1 cellular context compared by ENCODE assay signal in genomic region chr3:65569845-65570405, GRCh38.
TF ChIP-seq lines count a peak whose summit lies in the region.

No MANE protein-coding gene starts in this region.

TF ChIP-seq in H1, 55 proteins besides CTCF, POLR2A, EP300 and RAD21 (continued from another document):
- TF ChIP-seq, protein P1, sequence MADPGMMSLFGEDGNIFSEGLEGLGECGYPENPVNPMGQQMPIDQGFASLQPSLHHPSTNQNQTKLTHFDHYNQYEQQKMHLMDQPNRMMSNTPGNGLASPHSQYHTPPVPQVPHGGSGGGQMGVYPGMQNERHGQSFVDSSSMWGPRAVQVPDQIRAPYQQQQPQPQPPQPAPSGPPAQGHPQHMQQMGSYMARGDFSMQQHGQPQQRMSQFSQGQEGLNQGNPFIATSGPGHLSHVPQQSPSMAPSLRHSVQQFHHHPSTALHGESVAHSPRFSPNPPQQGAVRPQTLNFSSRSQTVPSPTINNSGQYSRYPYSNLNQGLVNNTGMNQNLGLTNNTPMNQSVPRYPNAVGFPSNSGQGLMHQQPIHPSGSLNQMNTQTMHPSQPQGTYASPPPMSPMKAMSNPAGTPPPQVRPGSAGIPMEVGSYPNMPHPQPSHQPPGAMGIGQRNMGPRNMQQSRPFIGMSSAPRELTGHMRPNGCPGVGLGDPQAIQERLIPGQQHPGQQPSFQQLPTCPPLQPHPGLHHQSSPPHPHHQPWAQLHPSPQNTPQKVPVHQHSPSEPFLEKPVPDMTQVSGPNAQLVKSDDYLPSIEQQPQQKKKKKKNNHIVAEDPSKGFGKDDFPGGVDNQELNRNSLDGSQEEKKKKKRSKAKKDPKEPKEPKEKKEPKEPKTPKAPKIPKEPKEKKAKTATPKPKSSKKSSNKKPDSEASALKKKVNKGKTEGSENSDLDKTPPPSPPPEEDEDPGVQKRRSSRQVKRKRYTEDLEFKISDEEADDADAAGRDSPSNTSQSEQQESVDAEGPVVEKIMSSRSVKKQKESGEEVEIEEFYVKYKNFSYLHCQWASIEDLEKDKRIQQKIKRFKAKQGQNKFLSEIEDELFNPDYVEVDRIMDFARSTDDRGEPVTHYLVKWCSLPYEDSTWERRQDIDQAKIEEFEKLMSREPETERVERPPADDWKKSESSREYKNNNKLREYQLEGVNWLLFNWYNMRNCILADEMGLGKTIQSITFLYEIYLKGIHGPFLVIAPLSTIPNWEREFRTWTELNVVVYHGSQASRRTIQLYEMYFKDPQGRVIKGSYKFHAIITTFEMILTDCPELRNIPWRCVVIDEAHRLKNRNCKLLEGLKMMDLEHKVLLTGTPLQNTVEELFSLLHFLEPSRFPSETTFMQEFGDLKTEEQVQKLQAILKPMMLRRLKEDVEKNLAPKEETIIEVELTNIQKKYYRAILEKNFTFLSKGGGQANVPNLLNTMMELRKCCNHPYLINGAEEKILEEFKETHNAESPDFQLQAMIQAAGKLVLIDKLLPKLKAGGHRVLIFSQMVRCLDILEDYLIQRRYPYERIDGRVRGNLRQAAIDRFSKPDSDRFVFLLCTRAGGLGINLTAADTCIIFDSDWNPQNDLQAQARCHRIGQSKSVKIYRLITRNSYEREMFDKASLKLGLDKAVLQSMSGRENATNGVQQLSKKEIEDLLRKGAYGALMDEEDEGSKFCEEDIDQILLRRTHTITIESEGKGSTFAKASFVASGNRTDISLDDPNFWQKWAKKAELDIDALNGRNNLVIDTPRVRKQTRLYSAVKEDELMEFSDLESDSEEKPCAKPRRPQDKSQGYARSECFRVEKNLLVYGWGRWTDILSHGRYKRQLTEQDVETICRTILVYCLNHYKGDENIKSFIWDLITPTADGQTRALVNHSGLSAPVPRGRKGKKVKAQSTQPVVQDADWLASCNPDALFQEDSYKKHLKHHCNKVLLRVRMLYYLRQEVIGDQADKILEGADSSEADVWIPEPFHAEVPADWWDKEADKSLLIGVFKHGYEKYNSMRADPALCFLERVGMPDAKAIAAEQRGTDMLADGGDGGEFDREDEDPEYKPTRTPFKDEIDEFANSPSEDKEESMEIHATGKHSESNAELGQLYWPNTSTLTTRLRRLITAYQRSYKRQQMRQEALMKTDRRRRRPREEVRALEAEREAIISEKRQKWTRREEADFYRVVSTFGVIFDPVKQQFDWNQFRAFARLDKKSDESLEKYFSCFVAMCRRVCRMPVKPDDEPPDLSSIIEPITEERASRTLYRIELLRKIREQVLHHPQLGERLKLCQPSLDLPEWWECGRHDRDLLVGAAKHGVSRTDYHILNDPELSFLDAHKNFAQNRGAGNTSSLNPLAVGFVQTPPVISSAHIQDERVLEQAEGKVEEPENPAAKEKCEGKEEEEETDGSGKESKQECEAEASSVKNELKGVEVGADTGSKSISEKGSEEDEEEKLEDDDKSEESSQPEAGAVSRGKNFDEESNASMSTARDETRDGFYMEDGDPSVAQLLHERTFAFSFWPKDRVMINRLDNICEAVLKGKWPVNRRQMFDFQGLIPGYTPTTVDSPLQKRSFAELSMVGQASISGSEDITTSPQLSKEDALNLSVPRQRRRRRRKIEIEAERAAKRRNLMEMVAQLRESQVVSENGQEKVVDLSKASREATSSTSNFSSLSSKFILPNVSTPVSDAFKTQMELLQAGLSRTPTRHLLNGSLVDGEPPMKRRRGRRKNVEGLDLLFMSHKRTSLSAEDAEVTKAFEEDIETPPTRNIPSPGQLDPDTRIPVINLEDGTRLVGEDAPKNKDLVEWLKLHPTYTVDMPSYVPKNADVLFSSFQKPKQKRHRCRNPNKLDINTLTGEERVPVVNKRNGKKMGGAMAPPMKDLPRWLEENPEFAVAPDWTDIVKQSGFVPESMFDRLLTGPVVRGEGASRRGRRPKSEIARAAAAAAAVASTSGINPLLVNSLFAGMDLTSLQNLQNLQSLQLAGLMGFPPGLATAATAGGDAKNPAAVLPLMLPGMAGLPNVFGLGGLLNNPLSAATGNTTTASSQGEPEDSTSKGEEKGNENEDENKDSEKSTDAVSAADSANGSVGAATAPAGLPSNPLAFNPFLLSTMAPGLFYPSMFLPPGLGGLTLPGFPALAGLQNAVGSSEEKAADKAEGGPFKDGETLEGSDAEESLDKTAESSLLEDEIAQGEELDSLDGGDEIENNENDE (IDR thresholded peaks at IDR 0.05; ENCODE audit: insufficient replicate concordance, low read length) = no peak
- TF ChIP-seq SIX5 (IDR thresholded peaks at IDR 0.05; ENCODE audit: low read depth, low read length) = no peak
- TF ChIP-seq GTF2F1 (IDR thresholded peaks at IDR 0.05; ENCODE audit: borderline replicate concordance, low read depth, low read length) = no peak
- TF ChIP-seq KDM4A (IDR thresholded peaks at IDR 0.05; ENCODE audit: low read depth, low read length, severe bottlenecking) = no peak
- no peak for TF ChIP-seq CHD2 (IDR thresholded peaks at IDR 0.05; ENCODE audit: low read length)
- TF ChIP-seq HDAC6 (IDR thresholded peaks at IDR 0.05; ENCODE audit: low read depth, low read length) = no peak
- TF ChIP-seq, protein P2, sequence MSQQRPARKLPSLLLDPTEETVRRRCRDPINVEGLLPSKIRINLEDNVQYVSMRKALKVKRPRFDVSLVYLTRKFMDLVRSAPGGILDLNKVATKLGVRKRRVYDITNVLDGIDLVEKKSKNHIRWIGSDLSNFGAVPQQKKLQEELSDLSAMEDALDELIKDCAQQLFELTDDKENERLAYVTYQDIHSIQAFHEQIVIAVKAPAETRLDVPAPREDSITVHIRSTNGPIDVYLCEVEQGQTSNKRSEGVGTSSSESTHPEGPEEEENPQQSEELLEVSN (IDR thresholded peaks at IDR 0.05) = no peak
- TF ChIP-seq CTBP2 (IDR thresholded peaks at IDR 0.05; ENCODE audit: borderline replicate concordance, insufficient read depth, insufficient read length, low read length) = no peak
- no peak for TF ChIP-seq RFX5 (IDR thresholded peaks at IDR 0.05; ENCODE audit: borderline replicate concordance, low read depth, low read length)
- TF ChIP-seq TEAD4 (IDR thresholded peaks at IDR 0.05; ENCODE audit: low read depth, low read length) = no peak
- no peak for TF ChIP-seq NANOG (IDR thresholded peaks at IDR 0.05; ENCODE audit: insufficient read depth, low read depth, low read length, poor library complexity, severe bottlenecking)
- TF ChIP-seq CBX5 (IDR thresholded peaks at IDR 0.05; ENCODE audit: low read depth, low read length) = no peak
- TF ChIP-seq JUND (IDR thresholded peaks at IDR 0.05; ENCODE audit: low read length) = no peak
- no peak for TF ChIP-seq SIN3A (conservative IDR thresholded peaks at IDR 0.05 in 1 of 2, IDR thresholded peaks at IDR 0.05 in 1 of 2; ENCODE audit: low read depth in 1 of 2, low read length in 2 of 2)
- TF ChIP-seq YY1 (IDR thresholded peaks at IDR 0.05; ENCODE audit: low read depth, low read length) = no peak
